15 cellular contexts compared by ENCODE assay signal in genomic region chr3:156726456-156726855, GRCh38. TPM values are rescaled to one million over a fixed set of nuclear protein-coding genes. Genes with fewer than 3 reads are reported as not detected.
DNase-seq lines count a peak whose midpoint lies in the region; ATAC-seq and TF ChIP-seq lines count a peak whose summit lies in the region.
"Had no signal": no experiment of that assay in that cellular context is flagged by ENCODE, and none has a peak within 500 bp of the region (broad histone marks: within the 10 kb centered on the region; RNA-seq: fewer than 3 reads in every experiment).

No MANE protein-coding gene starts in this region.

- no peak for TF ChIP-seq CTCF in chondrocyte (IDR thresholded peaks at IDR 0.05)
- TF ChIP-seq CTCF in foreskin keratinocyte (conservative IDR thresholded peaks at IDR 0.05) = no peak
- no peak for TF ChIP-seq CTCF in progenitor cell of endocrine pancreas (IDR thresholded peaks at IDR 0.05; ENCODE audit: unreplicated experiment)
- TF ChIP-seq CTCF in heart right ventricle (IDR thresholded peaks at IDR 0.05) = no peak
- TF ChIP-seq CTCF in neural progenitor cell (IDR thresholded peaks at IDR 0.05) = no peak

- H3K4me3 ChIP-seq in heart right ventricle = no peak overlapping the region
- H3K4me3 ChIP-seq in neural progenitor cell = no peak overlapping the region
- H3K4me3 ChIP-seq: A549, GM12878, GM23338 had no signal

- H3K27me3 ChIP-seq in foreskin keratinocyte (no peaks in the 10 kb centered on the region), heart right ventricle (no peaks in the 10 kb centered on the region), neural progenitor cell (no peaks in the 10 kb centered on the region)

- H2AFZ ChIP-seq in neural progenitor cell (replicated peaks) = no peak overlapping the region
- H2AFZ ChIP-seq: GM23338 had no signal

- ATAC-seq in foreskin keratinocyte (no peak), heart right ventricle (no peak)
- ATAC-seq: A549, GM12878, GM23338 had no signal

- H3K27ac Mint-ChIP-seq in chondrocyte (ENCODE audit: unreplicated experiment) (peak overlapping the region; percentile 80), progenitor cell of endocrine pancreas (peak overlapping the region; percentile 69), neural progenitor cell (no peak overlapping the region)
- H3K27ac Mint-ChIP-seq: CD4-positive, alpha-beta memory T cell; GM23338 had no signal

- H3K9me3 Mint-ChIP-seq in chondrocyte (ENCODE audit: low read depth) = no peaks in the 10 kb centered on the region
- no peaks in the 10 kb centered on the region for H3K9me3 Mint-ChIP-seq in progenitor cell of endocrine pancreas (ENCODE audit: low read depth)
- no peaks in the 10 kb centered on the region for H3K9me3 Mint-ChIP-seq in neural progenitor cell
- H3K9me3 Mint-ChIP-seq: CD4-positive, alpha-beta memory T cell; GM23338 had no signal

- intact Hi-C loops in heart right ventricle (cut with DNase I) = loop anchor here in 1 of 10 donors (10.0 kb wide), 1 partner anchor 98 kb away; the partner anchor contains the start of gene LEKR1

- H3K9me3 ChIP-seq in heart right ventricle = no peaks in the 10 kb centered on the region
- H3K9me3 ChIP-seq in neural progenitor cell (ENCODE audit: low read depth) = no peaks in the 10 kb centered on the region
- H3K9me3 ChIP-seq: A549, BE2C had no signal

- H3K27me3 Mint-ChIP-seq in chondrocyte (ENCODE audit: low read depth) (no peaks in the 10 kb centered on the region), progenitor cell of endocrine pancreas (no peaks in the 10 kb centered on the region), neural progenitor cell (ENCODE audit: insufficient read depth, low read depth) (peaks cover 3% of the 10 kb centered on the region)
- H3K27me3 Mint-ChIP-seq: CD4-positive, alpha-beta memory T cell had no signal

- peaks cover 16% of the 10 kb centered on the region for H3K36me3 Mint-ChIP-seq in chondrocyte (ENCODE audit: low read depth)
- H3K36me3 Mint-ChIP-seq in progenitor cell of endocrine pancreas (ENCODE audit: insufficient read depth) = peaks cover 3% of the 10 kb centered on the region
- H3K36me3 Mint-ChIP-seq in neural progenitor cell = no peaks in the 10 kb centered on the region
- H3K36me3 Mint-ChIP-seq: CD4-positive, alpha-beta memory T cell had no signal

- peaks cover 35% of the 10 kb centered on the region for H3K4me1 ChIP-seq in foreskin keratinocyte
- peaks cover 0 to 22% (median 8%) of the 10 kb centered on the region in 9 donors for H3K4me1 ChIP-seq in heart right ventricle
- peaks cover 5% of the 10 kb centered on the region for H3K4me1 ChIP-seq in neural progenitor cell
- H3K4me1 ChIP-seq: BE2C had no signal

- no peaks in the 10 kb centered on the region for H4K20me1 ChIP-seq in neural progenitor cell (ENCODE audit: low read depth)

- H3F3A ChIP-seq in neural progenitor cell (ENCODE audit: low read depth) = no peaks in the 10 kb centered on the region

- WGBS in heart right ventricle, 2 donors = 86 to 91% methylated on average over 1 of the region's 1 CpG

- H3K36me3 ChIP-seq in heart right ventricle (no peaks in the 10 kb centered on the region), neural progenitor cell (no peaks in the 10 kb centered on the region)
- H3K36me3 ChIP-seq: BE2C had no signal

- DNase-seq in chondrocyte (ENCODE audit: low spot score) (no peak), foreskin keratinocyte (no peak), progenitor cell of endocrine pancreas (ENCODE audit: low spot score, unreplicated experiment) (no peak), midbrain (lab: John Stamatoyannopoulos, UW) (no peak), heart right ventricle (no peak), neural progenitor cell (ENCODE audit: low spot score) (no peak)
- DNase-seq: BE2C; CD4-positive, alpha-beta memory T cell; DMS79; H7 had no signal

- H3K4me2 ChIP-seq in neural progenitor cell = no peak overlapping the region
- H3K4me2 ChIP-seq: A549, GM23338 had no signal

- H3K9ac ChIP-seq in neural progenitor cell = no peak overlapping the region

- H3K79me2 ChIP-seq in neural progenitor cell (ENCODE audit: low read depth) = no peaks in the 10 kb centered on the region

- H3K4me3 Mint-ChIP-seq in chondrocyte (ENCODE audit: unreplicated experiment) (no peak overlapping the region), progenitor cell of endocrine pancreas (ENCODE audit: low read depth) (no peak overlapping the region), neural progenitor cell (no peak overlapping the region)
- H3K4me3 Mint-ChIP-seq: CD4-positive, alpha-beta memory T cell; GM23338 had no signal

- H3K4me1 Mint-ChIP-seq in chondrocyte (ENCODE audit: low read depth) (peaks cover 34% of the 10 kb centered on the region), progenitor cell of endocrine pancreas (ENCODE audit: low read depth) (peaks cover 58% of the 10 kb centered on the region), neural progenitor cell (peaks cover 20% of the 10 kb centered on the region)

- peak overlapping the region; percentile 60 for H3K27ac ChIP-seq in foreskin keratinocyte
- H3K27ac ChIP-seq in heart right ventricle = no peak overlapping the region
- H3K27ac ChIP-seq in neural progenitor cell = no peak overlapping the region
- H3K27ac ChIP-seq: A549, C4-2B, HL-60 had no signal

RNA-seq across cellular contexts. Expression of gene TIPARP, which starts 52.1 kb away (rescaled TPM):
- total RNA-seq in chondrocyte = 65.3 to 90.5 TPM (median 65.3 TPM) in 3 replicates
- total RNA-seq in foreskin keratinocyte = 111 and 116 TPM in 2 replicates
- 45.3 and 50.3 TPM in 2 replicates for polyA plus RNA-seq in foreskin keratinocyte
- 32.1 and 38.6 TPM in 2 replicates for total RNA-seq in progenitor cell of endocrine pancreas
- total RNA-seq in heart right ventricle = 10 to 100 TPM; 19.8 to 74.6 (median 23.9) TPM
- polyA plus RNA-seq in heart right ventricle = 10 to 100 TPM; 13.8 to 18.7 TPM
- total RNA-seq in neural progenitor cell (ENCODE audit: low replicate concordance) = 9.3 and 13.5 TPM in 2 replicates
